In genomic region chr1:224851210-224851849, GRCh38 we compare ENCODE assay signal across 9 cellular contexts.
DNase-seq lines count a peak whose midpoint lies in the region; ATAC-seq, FAIRE-seq and TF ChIP-seq lines count a peak whose summit lies in the region.
"Had no signal": no experiment of that assay in that cellular context is flagged by ENCODE, and none has a peak within 500 bp of the region (broad histone marks: within the 10 kb centered on the region; RNA-seq: fewer than 3 reads in every experiment).

No MANE protein-coding gene starts in this region.

- RAD21 ChIA-PET in HCT116 (lab: Charles Lee; ENCODE audit: low non-redundant PET in 1 of 2, low total read pairs in 2 of 2, uncharacterized antibody in 2 of 2, unreplicated experiment in 2 of 2), result interaction anchor here (1.2 to 1.5 kb wide), 3 partner anchors 150 to 339 kb away, joined by 3 to 6 read pairs (median 4); no protein-coding TSS in a partner anchor

- H3K9ac ChIP-seq in HCT116 (ENCODE audit: low read length) (no peak overlapping the region), HepG2 (ENCODE audit: insufficient read depth, low read depth, low read length) (no peak overlapping the region)
- H3K9ac ChIP-seq: BLaER1 treated with 17β-estradiol and CSF1 and Interleukin-3, amounts not matched to agents 10 nM and 100 nM had no signal

- H3K9me2 ChIP-seq in HCT116 (ENCODE audit: insufficient read depth), result no peaks in the 10 kb centered on the region

- POLR2A ChIA-PET in HCT116 (lab: Charles Lee), result interaction anchor here (1.3 kb wide), 1 partner anchor 71 kb away, joined by 3 read pairs; no protein-coding TSS in a partner anchor
- POLR2A ChIA-PET in HepG2 (lab: Yijun Ruan, JAX), result no interaction called here

- H3K79me2 ChIP-seq in HCT116 (ENCODE audit: insufficient read depth, low read length) (no peaks in the 10 kb centered on the region), HepG2 (ENCODE audit: insufficient read depth, low read length) (no peaks in the 10 kb centered on the region)

- TF ChIP-seq RAD21 in HCT116 (IDR thresholded peaks at IDR 0.05; ENCODE audit: low read depth) (peak; percentile 69), HepG2 (CRISPR knock-in tag; IDR thresholded peaks at IDR 0.05) (no peak)

- in situ Hi-C loops in HepG2 (cut with HindIII; ENCODE audit: extremely low pct_ligation_motif_present, low pct_unique_long_range_greater_than_20kb), result loop anchor here (5.0 kb wide), 1 partner anchor 339 kb away; no protein-coding TSS in a partner anchor

- H3K27me3 ChIP-seq in HCT116 (ENCODE audit: insufficient read depth, low read length) (no peaks in the 10 kb centered on the region), HepG2 (ENCODE audit: control insufficient read depth in 1 of 2, insufficient read depth in 2 of 2, low read length in 2 of 2) (no peaks in the 10 kb centered on the region)
- H3K27me3 ChIP-seq: BLaER1 treated with 17β-estradiol and CSF1 and Interleukin-3, amounts not matched to agents 10 nM and 100 nM had no signal

- H3K9me3 ChIP-seq in HCT116 (ENCODE audit: control insufficient read depth in 1 of 2, insufficient read depth in 1 of 2, low read depth in 1 of 2, low read length in 2 of 2) (no peaks in the 10 kb centered on the region), HepG2 (ENCODE audit: low read length) (no peaks in the 10 kb centered on the region)

- ATAC-seq in HCT116 (peak; percentile 90), HepG2 (peak; percentile 84)

- intact Hi-C loops in HCT116 (cut with micrococcal nuclease), result loop anchor here (1.0 kb wide), 1 partner anchor 338 kb away; no protein-coding TSS in a partner anchor
- intact Hi-C loops in HepG2 (cut with micrococcal nuclease; ENCODE audit: unreplicated experiment), result loop anchor here (1.0 kb wide), 1 partner anchor 338 kb away; no protein-coding TSS in a partner anchor

- H4K20me1 ChIP-seq in HCT116 (ENCODE audit: insufficient read depth) (no peaks in the 10 kb centered on the region), HepG2 (ENCODE audit: insufficient read depth, low read length) (no peaks in the 10 kb centered on the region)
- H4K20me1 ChIP-seq: BLaER1 treated with 17β-estradiol and CSF1 and Interleukin-3, amounts not matched to agents 10 nM and 100 nM had no signal

- BruUV-seq in HCT116 (replicated peaks; lab: Mats Ljungman, UMichigan) (no TSS peak), HepG2 (replicated peaks; lab: Mats Ljungman, UMichigan) (no TSS peak)

- 0% methylated on average over 3 of the region's 6 CpGs for WGBS in HepG2 (ENCODE audit: low lambda C conversion rate)

- no peak overlapping the region for H3K4me3 ChIP-seq in HCT116 (replicated peaks in 1 of 2; ENCODE audit: low read depth in 1 of 2, low read length in 2 of 2)
- H3K4me3 ChIP-seq in choroid plexus epithelial cell (ENCODE audit: low read depth, low read length), result no peak overlapping the region
- H3K4me3 ChIP-seq in HepG2 (replicated peaks in 1 of 3; ENCODE audit: insufficient read depth in 1 of 3, low read depth in 2 of 3, low read length in 3 of 3), result no peak overlapping the region
- H3K4me3 ChIP-seq: BLaER1 treated with 17β-estradiol and CSF1 and Interleukin-3, amounts not matched to agents 10 nM and 100 nM had no signal

- CTCF ChIA-PET in HCT116 (lab: Charles Lee) (interaction anchor here (0.9 to 3.9 kb wide), 13 partner anchors 10 to 436 kb away, joined by 3 to 35 read pairs (median 5); no protein-coding TSS in a partner anchor), HepG2 (lab: Yijun Ruan, JAX; ENCODE audit: low intra/inter-chr PET ratio, low total read pairs) (interaction anchor here (1.3 kb wide), 1 partner anchor 338 kb away, joined by 4 read pairs; no protein-coding TSS in a partner anchor)

- H3K4me1 ChIP-seq in HCT116 (ENCODE audit: control insufficient read depth in 1 of 2, insufficient read depth in 2 of 2, low read length in 2 of 2) (no peaks in the 10 kb centered on the region), HepG2 (ENCODE audit: insufficient read depth, low read length) (no peaks in the 10 kb centered on the region)

- DNase-seq in NCI-H2081 (lab: John Stamatoyannopoulos, UW) (peak; percentile 57 to 66), NCI-H2081 treated with DMSO at 0.1 percent for 48 hours (lab: John Stamatoyannopoulos, UW) (no peak), HCT116 (ENCODE audit: low read depth, low spot score) (peak; percentile 35), NCI-H1694 treated with DMSO at 0.1 percent for 48 hours (lab: John Stamatoyannopoulos, UW) (peak; percentile 51), choroid plexus epithelial cell (ENCODE audit: low read depth) (peak; percentile 57), HepG2 (ENCODE audit: low spot score) (peak; percentile 9)
- DNase-seq in activated CD4-positive, alpha-beta T cell treated with anti-CD3 and anti-CD28 coated beads for 1 hour, result peak; percentile 22
- DNase-seq in stimulated activated CD8-positive, alpha-beta memory T cell treated with anti-CD3 and anti-CD28 coated beads, Interleukin-12 subunit alpha, Interleukin-12 subunit beta, amount 100 ng/mL, for 24 hours (ENCODE audit: extremely low read depth), result peak; percentile 12

- TF ChIP-seq EP300 in HepG2 (IDR thresholded peaks at IDR 0.05; ENCODE audit: low read depth in 2 of 2, low read length in 2 of 2), result no peak
- no peak for TF ChIP-seq EP300 in HepG2 (CRISPR knock-in tag; IDR thresholded peaks at IDR 0.05; ENCODE audit: borderline replicate concordance)

- FAIRE-seq in HepG2 (lab: Jason Lieb, UNC), result no peak

- TF ChIP-seq POLR2A in HCT116 (IDR thresholded peaks at IDR 0.05; ENCODE audit: borderline replicate concordance, extremely low read depth, insufficient read depth, insufficient read length), result no peak
- TF ChIP-seq POLR2A in HepG2 (IDR thresholded peaks at IDR 0.05; ENCODE audit: insufficient read depth in 1 of 2, low read depth in 2 of 2, low read length in 2 of 2), result no peak

- peak overlapping the region; percentile 1 for H2AFZ ChIP-seq in HCT116 (ENCODE audit: low read depth, low read length, poor library complexity, severe bottlenecking)
- H2AFZ ChIP-seq in HepG2 (ENCODE audit: low read length), result no peak overlapping the region

- TF ChIP-seq CTCF in HCT116 (IDR thresholded peaks at IDR 0.05 in 2 of 3, conservative IDR thresholded peaks at IDR 0.05 in 1 of 3; ENCODE audit: borderline replicate concordance in 1 of 3, insufficient read depth in 1 of 3, low read depth in 2 of 3, low read length in 2 of 3) (peak; percentile 76 to 94 (median 94)), choroid plexus epithelial cell (conservative IDR thresholded peaks at IDR 0.05; ENCODE audit: low read depth, low read length) (peak; percentile 88), HepG2 (CRISPR knock-in tag; IDR thresholded peaks at IDR 0.05) (peak; percentile 71)

- H3K27ac ChIP-seq in HCT116 (ENCODE audit: low read depth, low read length) (no peak overlapping the region), HepG2 (ENCODE audit: extremely low read length, insufficient read depth, low read length) (no peak overlapping the region)
- H3K27ac ChIP-seq: BLaER1 treated with 17β-estradiol and CSF1 and Interleukin-3, amounts not matched to agents 10 nM and 100 nM had no signal

- H3K4me2 ChIP-seq in HCT116 (ENCODE audit: low read length) (no peak overlapping the region), HepG2 (ENCODE audit: low read depth, low read length) (no peak overlapping the region)
- H3K4me2 ChIP-seq: BLaER1 treated with 17β-estradiol and CSF1 and Interleukin-3, amounts not matched to agents 10 nM and 100 nM had no signal

- H3K36me3 ChIP-seq in HCT116 (ENCODE audit: control insufficient read depth in 1 of 2, insufficient read depth in 2 of 2, low read length in 2 of 2), result no peaks in the 10 kb centered on the region
- H3K36me3 ChIP-seq in HepG2 (replicated peaks in 1 of 2; ENCODE audit: control insufficient read depth in 1 of 2, insufficient read depth in 2 of 2, low read length in 2 of 2), result no peaks in the 10 kb centered on the region
- H3K36me3 ChIP-seq: BLaER1 treated with 17β-estradiol and CSF1 and Interleukin-3, amounts not matched to agents 10 nM and 100 nM had no signal

TF ChIP-seq in HCT116, 20 proteins besides CTCF, POLR2A, EP300 and RAD21 (continues in another document):
- no peak for TF ChIP-seq CBX3 (IDR thresholded peaks at IDR 0.05; ENCODE audit: low read depth)
- no peak for TF ChIP-seq POLR2AphosphoS5 (IDR thresholded peaks at IDR 0.05; ENCODE audit: low read depth, low read length)
- TF ChIP-seq ZBTB33 (IDR thresholded peaks at IDR 0.05; ENCODE audit: extremely low read depth, insufficient replicate concordance, low read length), result no peak

TF ChIP-seq in HepG2, 621 proteins besides CTCF, POLR2A, EP300 and RAD21 (continues in another document):
- TF ChIP-seq ZNF232 (CRISPR knock-in tag; IDR thresholded peaks at IDR 0.05; ENCODE audit: borderline replicate concordance) (no peak), ZNF629 (CRISPR knock-in tag; conservative IDR thresholded peaks at IDR 0.05) (no peak), TAF15 (IDR thresholded peaks at IDR 0.05; ENCODE audit: low read depth, low read length, poor library complexity, severe bottlenecking) (no peak), FOXC1 (CRISPR knock-in tag; IDR thresholded peaks at IDR 0.05; ENCODE audit: borderline replicate concordance) (no peak), ZNF841 (CRISPR knock-in tag; IDR thresholded peaks at IDR 0.05; ENCODE audit: borderline replicate concordance) (no peak), ZNF275 (CRISPR knock-in tag; IDR thresholded peaks at IDR 0.05; ENCODE audit: borderline replicate concordance) (no peak)
- TF ChIP-seq, protein P1, sequence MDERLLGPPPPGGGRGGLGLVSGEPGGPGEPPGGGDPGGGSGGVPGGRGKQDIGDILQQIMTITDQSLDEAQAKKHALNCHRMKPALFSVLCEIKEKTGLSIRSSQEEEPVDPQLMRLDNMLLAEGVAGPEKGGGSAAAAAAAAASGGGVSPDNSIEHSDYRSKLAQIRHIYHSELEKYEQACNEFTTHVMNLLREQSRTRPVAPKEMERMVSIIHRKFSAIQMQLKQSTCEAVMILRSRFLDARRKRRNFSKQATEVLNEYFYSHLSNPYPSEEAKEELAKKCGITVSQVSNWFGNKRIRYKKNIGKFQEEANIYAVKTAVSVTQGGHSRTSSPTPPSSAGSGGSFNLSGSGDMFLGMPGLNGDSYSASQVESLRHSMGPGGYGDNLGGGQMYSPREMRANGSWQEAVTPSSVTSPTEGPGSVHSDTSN (CRISPR knock-in tag; IDR thresholded peaks at IDR 0.05), result no peak
- TF ChIP-seq, protein P2, sequence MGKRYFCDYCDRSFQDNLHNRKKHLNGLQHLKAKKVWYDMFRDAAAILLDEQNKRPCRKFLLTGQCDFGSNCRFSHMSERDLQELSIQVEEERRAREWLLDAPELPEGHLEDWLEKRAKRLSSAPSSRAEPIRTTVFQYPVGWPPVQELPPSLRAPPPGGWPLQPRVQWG (CRISPR knock-in tag; IDR thresholded peaks at IDR 0.05; ENCODE audit: borderline replicate concordance, low read depth), result no peak
